9 cellular contexts compared by ENCODE assay signal in the genomic region with DNA sequence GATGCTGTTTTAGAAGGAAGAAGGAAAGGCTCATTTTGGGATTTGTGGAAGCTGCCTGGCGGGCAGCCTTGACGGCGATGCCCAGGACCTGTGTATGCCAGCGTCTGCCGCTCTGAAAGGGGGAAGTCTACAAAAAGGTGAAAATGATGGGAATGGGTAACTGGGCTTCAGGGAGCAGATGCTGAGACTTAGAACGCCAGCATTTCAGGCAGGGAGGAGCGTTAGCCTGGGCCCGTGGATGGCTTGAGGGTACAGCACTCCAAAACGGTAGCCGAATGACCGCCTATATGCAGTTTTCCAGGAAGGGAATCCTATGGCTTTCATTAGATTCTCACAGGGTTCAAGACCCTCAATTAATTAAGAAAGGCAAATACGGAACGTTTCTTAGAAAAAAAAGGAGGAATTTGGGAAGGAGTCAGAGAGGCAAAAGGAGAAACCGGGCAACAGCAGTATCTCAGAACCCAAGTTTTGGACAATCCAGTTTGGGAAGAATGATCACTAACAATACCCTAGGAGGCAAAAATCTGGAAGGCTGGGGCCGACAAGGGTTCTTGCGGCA. TPM values are rescaled to one million over a fixed set of nuclear protein-coding genes. Genes with fewer than 3 reads are reported as not detected.
DNase-seq lines count a peak whose midpoint lies in the region; ATAC-seq, FAIRE-seq and TF ChIP-seq lines count a peak whose summit lies in the region.
"Had no signal": no experiment of that assay in that cellular context is flagged by ENCODE, and none has a peak within 500 bp of the region (broad histone marks: within the 10 kb centered on the region; RNA-seq: fewer than 3 reads in every experiment).

No MANE protein-coding gene starts in this region.

- peaks cover 2% of the 10 kb centered on the region for H3K79me2 ChIP-seq in GM12878 (ENCODE audit: control insufficient read depth, insufficient read depth, low read length)

- peak overlapping the region; percentile 66 for H3K9ac ChIP-seq in GM12878 (ENCODE audit: control insufficient read depth, insufficient read depth, low read length)

- H3K36me3 ChIP-seq in GM12878 (ENCODE audit: control insufficient read depth in 2 of 2, insufficient read depth in 2 of 2, low read length in 1 of 2), result 0 out of 4 replicates have a peak, but pooled peaks cover 0 to 4% of the 10 kb centered on the region in 2 experiments

- peak overlapping the region; percentile 92 for H3K4me3 ChIP-seq in Jurkat, Clone E6-1 (ENCODE audit: low read length)
- H3K4me3 ChIP-seq in GM12878, result peak overlapping the region; percentile 70

- peak overlapping the region; percentile 77 for H3K4me3 Mint-ChIP-seq in stimulated activated effector memory CD8-positive, alpha-beta T cell treated with anti-CD3 and anti-CD28 coated beads, Interleukin-12 subunit alpha, Interleukin-12 subunit beta, amount 100 ng/mL, for 72 hours

- no peaks in the 10 kb centered on the region for H3K9me3 ChIP-seq in GM12878 (replicated peaks; ENCODE audit: control insufficient read depth, insufficient read depth, low read length)

- SMC1A ChIA-PET in GM12878 (lab: Charles Lee; ENCODE audit: uncharacterized antibody, unreplicated experiment), result interaction anchor here (1.0 to 1.7 kb wide), 3 partner anchors 8 to 29 kb away, joined by 3 to 4 read pairs (median 3); no protein-coding TSS in a partner anchor

- intact Hi-C loops in GM12878 (cut with micrococcal nuclease; ENCODE audit: unreplicated experiment), result loop anchor here (10.0 kb wide), 2 partner anchors 178 to 908 kb away; a partner anchor contains a TSS

- no peaks in the 10 kb centered on the region for H3K27me3 ChIP-seq in GM12878 (replicated peaks in 1 of 2; ENCODE audit: control insufficient read depth in 2 of 2, insufficient read depth in 2 of 2, low read length in 1 of 2)

- POLR2A ChIA-PET in GM12878 (lab: Charles Lee), result interaction anchor here (0.6 to 2.1 kb wide), 5 partner anchors 15 to 797 kb away, joined by 3 to 13 read pairs (median 4); no protein-coding TSS in a partner anchor

- TF ChIP-seq RAD21 in GM12878 (IDR thresholded peaks at IDR 0.05; ENCODE audit: insufficient read depth, low read depth, low read length), result no peak

- no peak for DNase-seq in Jurkat, Clone E6-1 (ENCODE audit: low read depth, low spot score)
- DNase-seq in GM12878 (ENCODE audit: low read depth, low spot score), result no peak
- peak; percentile 50 for DNase-seq in inferior parietal cortex (ENCODE audit: extremely low spot score)
- DNase-seq in stimulated activated effector memory CD8-positive, alpha-beta T cell treated with anti-CD3 and anti-CD28 coated beads, Interleukin-12 subunit alpha, Interleukin-12 subunit beta, amount 100 ng/mL, for 72 hours (ENCODE audit: low spot score in 2 of 2), result no peak
- no peak for DNase-seq in NCI-H2107 (lab: John Stamatoyannopoulos, UW)
- DNase-seq in dedifferentiated amniotic fluid mesenchymal stem cell (ENCODE audit: extremely low spot score), result no peak

- CTCF ChIA-PET in GM12878 (lab: Yijun Ruan, JAX), result interaction anchor here (1.4 to 4.9 kb wide), 2 partner anchors 10 to 418 kb away, joined by 4 to 40 read pairs; no protein-coding TSS in a partner anchor

- peaks cover 45% of the 10 kb centered on the region for H3K4me1 Mint-ChIP-seq in stimulated activated effector memory CD8-positive, alpha-beta T cell treated with anti-CD3 and anti-CD28 coated beads, Interleukin-12 subunit alpha, Interleukin-12 subunit beta, amount 100 ng/mL, for 72 hours

- peaks cover 15% of the 10 kb centered on the region for H3K36me3 Mint-ChIP-seq in stimulated activated effector memory CD8-positive, alpha-beta T cell treated with anti-CD3 and anti-CD28 coated beads, Interleukin-12 subunit alpha, Interleukin-12 subunit beta, amount 100 ng/mL, for 72 hours

- no peak for TF ChIP-seq POLR2A in GM12878 (IDR thresholded peaks at IDR 0.05; ENCODE audit: low read depth, low read length)

- TSS peak; percentile 66 for BruUV-seq in GM12878 (replicated peaks; lab: Mats Ljungman, UMichigan)

- ATAC-seq in GM12878 (0 out of 3 replicates have a peak, but pooled peaks have one; percentile 6), GM19328 (IDR thresholded peaks at IDR 0.05; ENCODE audit: unreplicated experiment) (no peak)
- no peak for ATAC-seq in stimulated activated effector memory CD8-positive, alpha-beta T cell treated with anti-CD3 and anti-CD28 coated beads, Interleukin-12 subunit alpha, Interleukin-12 subunit beta, amount 100 ng/mL, for 72 hours

- no peaks in the 10 kb centered on the region for H4K20me1 ChIP-seq in GM12878 (ENCODE audit: control insufficient read depth, insufficient read depth)

- WGBS in GM12878 (ENCODE audit: insufficient coverage, insufficient replicate concordance, low lambda C conversion rate, missing lambda C conversion rate), result 26% methylated on average over 16 of the region's 16 CpGs

- in situ Hi-C loops in GM12878 (cut with MboI), result loop anchor here (25.0 kb wide), 1 partner anchor 905 kb away; a partner anchor contains a TSS

- TF ChIP-seq CTCF in C4-2B (conservative IDR thresholded peaks at IDR 0.05), result no peak
- no peak for TF ChIP-seq CTCF in GM12878 (IDR thresholded peaks at IDR 0.05 in 2 of 3, conservative IDR thresholded peaks at IDR 0.05 in 1 of 3; ENCODE audit: control insufficient read depth in 2 of 3, extremely low read depth in 1 of 3, insufficient read depth in 1 of 3, low read depth in 3 of 3, low read length in 3 of 3)

- H3K4me1 ChIP-seq in GM12878 (ENCODE audit: control insufficient read depth, insufficient read depth, low read length), result peaks cover 4% of the 10 kb centered on the region; the same call in 1 of the 2 replicates

- RAD21 ChIA-PET in GM12878 (lab: Charles Lee; ENCODE audit: unreplicated experiment), result interaction anchor here (0.7 to 1.7 kb wide), 4 partner anchors 9 to 20 kb away, joined by 3 to 11 read pairs (median 4); no protein-coding TSS in a partner anchor

- H3K27ac Mint-ChIP-seq in stimulated activated effector memory CD8-positive, alpha-beta T cell treated with anti-CD3 and anti-CD28 coated beads, Interleukin-12 subunit alpha, Interleukin-12 subunit beta, amount 100 ng/mL, for 72 hours, result peak overlapping the region; percentile 63

- H3K27ac ChIP-seq in C4-2B (peak overlapping the region; percentile 94), GM12878 (ENCODE audit: control insufficient read depth, insufficient read depth) (peak overlapping the region; percentile 81)

- H2AFZ ChIP-seq in GM12878 (ENCODE audit: control insufficient read depth, low read depth, low read length), result peak overlapping the region; percentile 88

- no peak for TF ChIP-seq EP300 in GM12878 (IDR thresholded peaks at IDR 0.05; ENCODE audit: borderline replicate concordance in 1 of 2, control insufficient read depth in 1 of 2, low read depth in 2 of 2, low read length in 2 of 2)

- H3K9me3 Mint-ChIP-seq in stimulated activated effector memory CD8-positive, alpha-beta T cell treated with anti-CD3 and anti-CD28 coated beads, Interleukin-12 subunit alpha, Interleukin-12 subunit beta, amount 100 ng/mL, for 72 hours, result no peaks in the 10 kb centered on the region

- peak overlapping the region; percentile 85 for H3K4me2 ChIP-seq in GM12878 (ENCODE audit: control insufficient read depth, insufficient read depth)

- no peak for FAIRE-seq in GM12878 (lab: Jason Lieb, UNC)

RNA-seq across cellular contexts. Expression of a gene that starts 0.7 kb away (rescaled TPM):
- 13.6 TPM for polyA plus RNA-seq in Jurkat, Clone E6-1 (2012; ENCODE audit: insufficient read depth, insufficient read length)
- total RNA-seq in GM12878 (2013; cell fraction: nucleolus; rRNA removed), result 7.5 and 8.0 TPM in 2 replicates
- total RNA-seq in GM12878 (2014; rRNA removed) (6.9 and 7.1 TPM in 2 replicates), GM12878 (2014; rRNA removed; fragmentation: Illumina TruSeq; extraction: Trizol) (6.3 and 6.4 TPM in 2 replicates), GM12878 (2021) (10.2 and 11.3 TPM in 2 replicates)
- polyA plus RNA-seq in GM12878 (2011; ENCODE audit: low read depth), result 2.4 TPM
- polyA plus RNA-seq in GM12878 (2011; rRNA removed) (12.8 and 18.7 TPM in 2 replicates), GM12878 (2014; fragmentation: Illumina TruSeq; extraction: Trizol) (11.0 and 13.9 TPM in 2 replicates), GM12878 (2014; fragmentation: Nextera tagmentation; extraction: Ambion mirVana) (1 to 10 TPM; 2.6 to 4.0 TPM), GM12878 (2014; rRNA removed) (8.7 and 9.8 TPM in 2 replicates), GM12878 (2016; fragmentation: Nextera tagmentation; extraction: Ambion mirVana) (10 to 100 TPM; 15.8 to 20.4 TPM)
- polyA plus RNA-seq in GM12878 (2011; cell fraction: cytosol; rRNA removed), result 9.8 and 10.9 TPM in 2 replicates
- 6.3 and 7.4 TPM in 2 replicates for polyA plus RNA-seq in GM12878 (2011; cell fraction: nucleus; rRNA removed)
- 5.1 and 5.8 TPM in 2 replicates for polyA plus RNA-seq in GM12878 (2012)
- polyA minus RNA-seq in GM12878 (2011; rRNA and poly(A)+ RNA removed), result 8.0 and 10.7 TPM in 2 replicates
- polyA minus RNA-seq in GM12878 (2011; cell fraction: cytosol; rRNA and poly(A)+ RNA removed), result 3.7 and 6.4 TPM in 2 replicates
- polyA minus RNA-seq in GM12878 (2011; cell fraction: nucleus; rRNA and poly(A)+ RNA removed), result 2.9 and 4.9 TPM in 2 replicates

RNA-seq across cellular contexts. Expression of a gene that starts 22.7 kb away (rescaled TPM):
- not detected for polyA plus RNA-seq in Jurkat, Clone E6-1 (2012; ENCODE audit: insufficient read depth, insufficient read length)
- total RNA-seq in GM12878 (2013; cell fraction: nucleolus; rRNA removed), result 0.25 and 0.54 TPM in 2 replicates
- total RNA-seq in GM12878 (2014; rRNA removed) (0.06 TPM in 1 of 2 replicates, not detected in the other), GM12878 (2014; rRNA removed; fragmentation: Illumina TruSeq; extraction: Trizol) (not detected in 2 replicates), GM12878 (2021) (not detected in 2 replicates)
- polyA plus RNA-seq in GM12878 (2011; ENCODE audit: low read depth), result not detected
- polyA plus RNA-seq in GM12878 (2011; rRNA removed) (0.07 TPM in 1 of 2 replicates, not detected in the other), GM12878 (2014; fragmentation: Illumina TruSeq; extraction: Trizol) (not detected in 2 replicates), GM12878 (2014; fragmentation: Nextera tagmentation; extraction: Ambion mirVana) (not detected), GM12878 (2014; rRNA removed) (0.03 TPM in 1 of 2 replicates, not detected in the other), GM12878 (2016; fragmentation: Nextera tagmentation; extraction: Ambion mirVana) (not detected)
- 0.06 and 0.15 TPM in 2 replicates for polyA plus RNA-seq in GM12878 (2011; cell fraction: cytosol; rRNA removed)
- 0.41 and 0.45 TPM in 2 replicates for polyA plus RNA-seq in GM12878 (2011; cell fraction: nucleus; rRNA removed)
- not detected in 2 replicates for polyA plus RNA-seq in GM12878 (2012)
- polyA minus RNA-seq in GM12878 (2011; rRNA and poly(A)+ RNA removed), result 0.77 TPM in 1 of 2 replicates, not detected in the other
- polyA minus RNA-seq in GM12878 (2011; cell fraction: cytosol; rRNA and poly(A)+ RNA removed), result not detected in 2 replicates
- polyA minus RNA-seq in GM12878 (2011; cell fraction: nucleus; rRNA and poly(A)+ RNA removed), result 1.7 and 2.3 TPM in 2 replicates
- total RNA-seq: LHCN-M2 had no signal

RNA-seq across cellular contexts. Expression of a gene that starts 35.8 kb away (rescaled TPM):
- polyA plus RNA-seq in Jurkat, Clone E6-1 (2012; ENCODE audit: insufficient read depth, insufficient read length), result 12.0 TPM
- 36.0 and 38.6 TPM in 2 replicates for total RNA-seq in GM12878 (2013; cell fraction: nucleolus; rRNA removed)
- total RNA-seq in GM12878 (2014; rRNA removed) (1.5 and 1.6 TPM in 2 replicates), GM12878 (2014; rRNA removed; fragmentation: Illumina TruSeq; extraction: Trizol) (1.6 and 2.2 TPM in 2 replicates), GM12878 (2021) (1.1 TPM in 2 replicates)
- 1.7 TPM for polyA plus RNA-seq in GM12878 (2011; ENCODE audit: low read depth)
- polyA plus RNA-seq in GM12878 (2011; rRNA removed) (6.3 and 10.2 TPM in 2 replicates), GM12878 (2014; fragmentation: Illumina TruSeq; extraction: Trizol) (1.9 and 3.0 TPM in 2 replicates), GM12878 (2014; fragmentation: Nextera tagmentation; extraction: Ambion mirVana) (under 1 TPM; 0.39 to 0.53 TPM), GM12878 (2014; rRNA removed) (2.6 and 2.8 TPM in 2 replicates), GM12878 (2016; fragmentation: Nextera tagmentation; extraction: Ambion mirVana) (under 1 TPM; 0.42 to 0.43 TPM)
- polyA plus RNA-seq in GM12878 (2011; cell fraction: cytosol; rRNA removed), result 1.5 and 1.6 TPM in 2 replicates
- 24.5 and 29.9 TPM in 2 replicates for polyA plus RNA-seq in GM12878 (2011; cell fraction: nucleus; rRNA removed)
- polyA plus RNA-seq in GM12878 (2012), result 2.0 and 2.3 TPM in 2 replicates
- 4.8 and 5.9 TPM in 2 replicates for polyA minus RNA-seq in GM12878 (2011; rRNA and poly(A)+ RNA removed)
- polyA minus RNA-seq in GM12878 (2011; cell fraction: cytosol; rRNA and poly(A)+ RNA removed), result 1.9 TPM in 1 of 2 replicates, not detected in the other
- polyA minus RNA-seq in GM12878 (2011; cell fraction: nucleus; rRNA and poly(A)+ RNA removed), result 5.7 and 11.0 TPM in 2 replicates
